11 cellular contexts compared by ENCODE assay signal in the genomic region with DNA sequence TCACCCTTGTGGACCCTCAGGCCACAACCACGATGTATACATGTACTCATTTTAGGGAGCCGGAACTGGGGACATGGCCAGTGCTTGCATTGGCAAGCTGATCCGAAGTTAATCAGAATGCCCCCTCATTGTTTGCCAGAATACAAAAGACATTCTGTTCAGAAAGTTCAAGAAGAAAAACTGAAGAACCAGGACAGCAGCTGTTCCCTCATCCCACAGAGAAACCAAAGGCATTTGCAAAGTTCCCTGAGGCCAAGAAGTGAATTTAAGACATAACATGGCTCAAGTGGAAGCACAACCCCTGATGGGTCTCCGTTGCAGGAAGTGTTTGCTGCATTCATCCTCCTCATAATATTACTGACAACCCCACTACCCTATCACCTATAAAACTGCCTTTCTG.
DNase-seq lines count a peak whose midpoint lies in the region; ATAC-seq and TF ChIP-seq lines count a peak whose summit lies in the region.
"Had no signal": no experiment of that assay in that cellular context is flagged by ENCODE, and none has a peak within 500 bp of the region (broad histone marks: within the 10 kb centered on the region; RNA-seq: fewer than 3 reads in every experiment).

No MANE protein-coding gene starts in this region.

- TF ChIP-seq CTCF in left ventricle myocardium inferior (IDR thresholded peaks at IDR 0.05; ENCODE audit: borderline replicate concordance) (no peak), neural crest cell (conservative IDR thresholded peaks at IDR 0.05) (no peak)

- H3K36me3 Mint-ChIP-seq in neural crest cell (ENCODE audit: low read depth), result no peaks in the 10 kb centered on the region

- no peak for ATAC-seq in left ventricle myocardium superior
- ATAC-seq in aorta (ENCODE audit: low FRiP score), result no peak
- no peak for ATAC-seq in GM18520 (IDR thresholded peaks at IDR 0.05; ENCODE audit: unreplicated experiment)
- ATAC-seq: GM12878 had no signal

- H3K9me3 ChIP-seq in left ventricle myocardium inferior (replicated peaks) (no peaks in the 10 kb centered on the region), esophagus (ENCODE audit: control insufficient read depth in 2 of 2, insufficient read depth in 1 of 2, low read depth in 1 of 2, low read length in 1 of 2) (no peaks in the 10 kb centered on the region), aorta (ENCODE audit: control insufficient read depth, low read length) (no peaks in the 10 kb centered on the region)

- intact Hi-C loops in left ventricle myocardium inferior (cut with micrococcal nuclease), result no loop called here
- intact Hi-C loops in left ventricle myocardium superior (cut with micrococcal nuclease), result no loop called here
- intact Hi-C loops in aorta (cut with DNase I), result loop anchor here (2.0 to 5.0 kb wide), 3 partner anchors 40 to 102 kb away; no protein-coding TSS in a partner anchor

- WGBS in esophagus, 2 donors, result 27 to 28% methylated on average over 4 of the region's 4 CpGs
- 1 to 9% methylated on average over 4 of the region's 4 CpGs for WGBS in aorta, 2 donors

- H3K4me3 ChIP-seq in left ventricle myocardium inferior (peak overlapping the region; percentile 78), esophagus (ENCODE audit: low read depth in 1 of 2, low read length in 2 of 2) (peak overlapping the region; percentile 16 to 55), aorta (ENCODE audit: low read length in 2 of 2) (peak overlapping the region; percentile 37 to 44)
- H3K4me3 ChIP-seq: GM12878 had no signal

- H3K36me3 ChIP-seq in left ventricle myocardium inferior (no peaks in the 10 kb centered on the region), esophagus (ENCODE audit: control insufficient read depth in 2 of 2, insufficient read depth in 2 of 2, low read length in 1 of 2) (no peaks in the 10 kb centered on the region), aorta (ENCODE audit: control insufficient read depth in 1 of 2, insufficient read depth in 2 of 2, low read length in 1 of 2) (no peaks in the 10 kb centered on the region)

- H3K27me3 ChIP-seq in left ventricle myocardium inferior (ENCODE audit: low read depth) (no peaks in the 10 kb centered on the region), esophagus (ENCODE audit: control insufficient read depth in 1 of 2, insufficient read depth in 2 of 2, low read length in 2 of 2) (no peaks in the 10 kb centered on the region), aorta (ENCODE audit: control insufficient read depth in 1 of 2, insufficient read depth in 2 of 2, low read length in 1 of 2) (no peaks in the 10 kb centered on the region)

- peak overlapping the region; percentile 98 for H3K27ac Mint-ChIP-seq in neural crest cell (ENCODE audit: unreplicated experiment)
- H3K27ac Mint-ChIP-seq: T-helper 1 cell treated with Interleukin-12 subunit alpha and Interleukin-12 subunit beta and Interleukin-4 antibody, amounts not matched to agents 30 μg/mL and 1 μg/mL, for 36 hours had no signal

- peaks cover 95% of the 10 kb centered on the region for H3K4me1 ChIP-seq in left ventricle myocardium inferior
- H3K4me1 ChIP-seq in esophagus (ENCODE audit: control insufficient read depth in 2 of 2, insufficient read depth in 2 of 2, low read length in 1 of 2), result peaks cover 8 to 15% of the 10 kb centered on the region in 2 donors
- peaks cover 0 to 2% of the 10 kb centered on the region in 2 donors for H3K4me1 ChIP-seq in aorta (ENCODE audit: control insufficient read depth in 1 of 2, insufficient read depth in 2 of 2, low read length in 2 of 2)

- no peaks in the 10 kb centered on the region for H3K27me3 Mint-ChIP-seq in neural crest cell (ENCODE audit: low read depth)

- peak overlapping the region; percentile 89 for H3K27ac ChIP-seq in left ventricle myocardium inferior (replicated peaks)
- peak overlapping the region; percentile 57 to 70 for H3K27ac ChIP-seq in esophagus (ENCODE audit: low read depth in 2 of 2, low read length in 1 of 2)
- peak overlapping the region; percentile 46 to 64 for H3K27ac ChIP-seq in aorta (ENCODE audit: low read depth in 1 of 2, low read length in 2 of 2)

- H3K9me3 Mint-ChIP-seq in neural crest cell, result no peaks in the 10 kb centered on the region
- H3K9me3 Mint-ChIP-seq: T-helper 1 cell treated with Interleukin-12 subunit alpha and Interleukin-12 subunit beta and Interleukin-4 antibody, amounts not matched to agents 30 μg/mL and 1 μg/mL, for 36 hours had no signal

- no peak for DNase-seq in left ventricle myocardium inferior
- DNase-seq in left ventricle myocardium superior, result no peak
- no peak for DNase-seq in neural crest cell (ENCODE audit: low read depth, low spot score)
- no peak for DNase-seq in aorta
- no peak for DNase-seq in hippocampal formation (lab: John Stamatoyannopoulos, UW)
- DNase-seq in mucosa of gallbladder (ENCODE audit: low spot score), result no peak
- DNase-seq: head of caudate nucleus had no signal

- peak overlapping the region; percentile 93 for H3K4me3 Mint-ChIP-seq in neural crest cell
- H3K4me3 Mint-ChIP-seq: T-helper 1 cell treated with Interleukin-12 subunit alpha and Interleukin-12 subunit beta and Interleukin-4 antibody, amounts not matched to agents 30 μg/mL and 1 μg/mL, for 36 hours had no signal

- H3K4me1 Mint-ChIP-seq in neural crest cell, result peaks cover 63% of the 10 kb centered on the region

Comparison
In these comparisons a context has a peak if more than half of its experiments do, and no peak if none do; other contexts are left out.
1. intact Hi-C loops: an anchor here in aorta (2.0 to 5.0 kb wide); none called in left ventricle myocardium inferior and left ventricle myocardium superior.